In the genomic region with DNA sequence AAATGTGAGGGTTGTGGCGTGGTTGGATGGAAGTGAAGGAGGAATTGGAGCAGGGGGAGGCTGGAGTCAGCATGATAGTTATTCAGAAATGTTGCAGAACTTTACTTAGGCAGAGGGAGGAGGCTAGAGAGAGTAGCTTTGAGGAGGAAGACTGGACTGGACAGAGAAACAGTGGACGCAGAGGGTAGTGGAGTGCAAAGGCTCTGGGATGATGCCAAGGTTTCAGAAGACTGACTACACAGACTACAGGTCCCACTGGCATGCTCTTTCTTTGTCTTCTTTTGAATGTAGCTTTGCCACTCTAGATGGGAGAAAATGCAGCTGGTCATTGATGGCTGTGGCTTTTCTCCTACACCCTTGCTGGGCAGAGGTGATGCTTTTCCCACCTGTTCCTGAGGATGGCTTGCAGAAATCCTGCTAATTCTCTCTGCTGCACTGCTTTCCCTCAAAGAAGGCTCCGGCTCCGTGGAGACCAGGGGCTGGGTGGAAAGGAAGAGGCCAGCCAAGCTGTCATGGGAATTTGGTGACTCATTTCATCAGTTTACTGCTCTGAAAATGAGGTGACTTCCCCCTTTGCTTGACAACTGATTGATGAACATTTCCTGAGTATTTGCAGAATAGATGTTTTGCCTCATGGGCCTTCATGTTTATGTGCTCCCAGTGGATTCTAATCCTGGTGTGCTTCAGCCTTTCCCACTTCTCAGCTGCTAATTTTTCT, we compare ENCODE assay signal across 19 cellular contexts. TPM values are rescaled to one million over a fixed set of nuclear protein-coding genes. Genes with fewer than 3 reads are reported as not detected.
DNase-seq lines count a peak whose midpoint lies in the region; ATAC-seq and TF ChIP-seq lines count a peak whose summit lies in the region.
"Had no signal": no experiment of that assay in that cellular context is flagged by ENCODE, and none has a peak within 500 bp of the region (broad histone marks: within the 10 kb centered on the region; RNA-seq: fewer than 3 reads in every experiment).

No MANE protein-coding gene starts in this region.

- H3K36me3 ChIP-seq in OCI-LY3 (replicated peaks; ENCODE audit: low read depth, low read length) (no peaks in the 10 kb centered on the region), transverse colon (no peaks in the 10 kb centered on the region)

- in situ Hi-C loops in transverse colon (cut with MboI; ENCODE audit: low pct_ligation_motif_present in 1 of 4, low pct_unique_long_range_greater_than_20kb in 1 of 4, low sequenced_read_pairs in 3 of 4), result no loop called here

- DNase-seq in left ventricle myocardium superior, result no peak
- DNase-seq in transverse colon, result no peak
- DNase-seq in DMS53 (lab: John Stamatoyannopoulos, UW), result no peak
- no peak for DNase-seq in iPS-NIHi11 (ENCODE audit: low spot score)
- no peak for DNase-seq in NCI-H2227 treated with DMSO at 0.1 percent for 48 hours (lab: John Stamatoyannopoulos, UW)
- DNase-seq: activated CD4-positive, alpha-beta T cell treated with anti-CD3 and anti-CD28 coated beads, Interleukin-2, amount 50 U/mL, for 48 hours; amygdala; CD4-positive, alpha-beta T cell; GF-D8; NCI-H187 treated with DMSO at 0.1 percent for 48 hours; NCI-H526 treated with DMSO at 0.1 percent for 48 hours; psoas muscle; stimulated activated CD4-positive, alpha-beta T cell treated with anti-CD3 and anti-CD28 coated beads, Interleukin-1b, Interleukin-23, amount 100 ng/mL, for 48 hours; T1000 had no signal

- no peak overlapping the region for H3K4me3 ChIP-seq in OCI-LY3 (ENCODE audit: low read length)
- H3K4me3 ChIP-seq in transverse colon, result no peak overlapping the region
- H3K4me3 ChIP-seq: psoas muscle had no signal

- 48 to 76% methylated on average over 2 to 4 of the region's 4 CpGs for WGBS in transverse colon (ENCODE audit: low coverage in 1 of 2), 2 donors

- H3K27me3 ChIP-seq in OCI-LY3 (ENCODE audit: low read depth, low read length) (no peaks in the 10 kb centered on the region), transverse colon (no peaks in the 10 kb centered on the region)

- intact Hi-C loops in left ventricle myocardium superior (cut with micrococcal nuclease) (no loop called here), transverse colon (cut with DNase I; ENCODE audit: low total_unique reads) (no loop called here)

- TF ChIP-seq EP300 in transverse colon (IDR thresholded peaks at IDR 0.05; ENCODE audit: low read depth), result no peak

- H3K9ac ChIP-seq in OCI-LY3 (ENCODE audit: low read length), result no peak overlapping the region
- H3K9ac ChIP-seq: KMS-11 had no signal

- TF ChIP-seq CTCF in OCI-LY3 (IDR thresholded peaks at IDR 0.05; ENCODE audit: low read depth, low read length) (no peak), transverse colon (IDR thresholded peaks at IDR 0.05) (no peak)

- TF ChIP-seq POLR2A in transverse colon (IDR thresholded peaks at IDR 0.05), result no peak

- no peaks in the 10 kb centered on the region for H3K9me3 ChIP-seq in OCI-LY3 (ENCODE audit: insufficient read depth, low read length)
- H3K9me3 ChIP-seq in transverse colon, result no peaks in the 10 kb centered on the region
- H3K9me3 ChIP-seq: psoas muscle had no signal

- no peak overlapping the region for H3K27ac ChIP-seq in OCI-LY3 (ENCODE audit: low read length)
- peak overlapping the region; percentile 1 to 32 (median 14) for H3K27ac ChIP-seq in transverse colon
- H3K27ac ChIP-seq: KMS-11, psoas muscle, RWPE1 had no signal

- peaks cover 30% of the 10 kb centered on the region for H3K4me1 ChIP-seq in OCI-LY3 (ENCODE audit: low read length)
- H3K4me1 ChIP-seq in transverse colon, result peaks cover 0 to 44% (median 20%) of the 10 kb centered on the region in 4 donors

- no peak overlapping the region for H2AFZ ChIP-seq in OCI-LY3 (ENCODE audit: low read depth, low read length)

- peak overlapping the region; percentile 58 for H3K4me2 ChIP-seq in OCI-LY3 (ENCODE audit: low read length)
- H3K4me2 ChIP-seq: KMS-11 had no signal

- no peaks in the 10 kb centered on the region for H4K20me1 ChIP-seq in OCI-LY3 (ENCODE audit: insufficient read depth, low read length)

- ATAC-seq in GM18870 (IDR thresholded peaks at IDR 0.05; ENCODE audit: unreplicated experiment), result peak; percentile 65
- ATAC-seq in left ventricle myocardium superior, result peak; percentile 37

- no peaks in the 10 kb centered on the region for H3K79me2 ChIP-seq in OCI-LY3 (ENCODE audit: low read length)

RNA-seq across cellular contexts. Expression of gene MEIS1, which starts 42.4 kb away (rescaled TPM):
- 40.8 TPM for total RNA-seq in left ventricle myocardium superior
- 100 to 1,000 TPM in 1 of 4 donors, 10 to 100 TPM in 3; 25.9 to 129 (median 28.8) TPM for total RNA-seq in transverse colon
- total RNA-seq: activated T-helper 1 cell treated with anti-CD3 and anti-CD28 coated beads, Interleukin-12 subunit alpha, Interleukin-12 subunit beta, Interleukin-2, Interleukin-4 antibody, amounts not matched to agents 30 ng/mL and 10 ng/mL and 1 ng/mL, durations not matched to agents 14 hours and 24 hours and 36 hours; CD4-positive, alpha-beta T cell had no signal
